ENCODE assay signal across 8 cellular contexts in the genomic region with DNA sequence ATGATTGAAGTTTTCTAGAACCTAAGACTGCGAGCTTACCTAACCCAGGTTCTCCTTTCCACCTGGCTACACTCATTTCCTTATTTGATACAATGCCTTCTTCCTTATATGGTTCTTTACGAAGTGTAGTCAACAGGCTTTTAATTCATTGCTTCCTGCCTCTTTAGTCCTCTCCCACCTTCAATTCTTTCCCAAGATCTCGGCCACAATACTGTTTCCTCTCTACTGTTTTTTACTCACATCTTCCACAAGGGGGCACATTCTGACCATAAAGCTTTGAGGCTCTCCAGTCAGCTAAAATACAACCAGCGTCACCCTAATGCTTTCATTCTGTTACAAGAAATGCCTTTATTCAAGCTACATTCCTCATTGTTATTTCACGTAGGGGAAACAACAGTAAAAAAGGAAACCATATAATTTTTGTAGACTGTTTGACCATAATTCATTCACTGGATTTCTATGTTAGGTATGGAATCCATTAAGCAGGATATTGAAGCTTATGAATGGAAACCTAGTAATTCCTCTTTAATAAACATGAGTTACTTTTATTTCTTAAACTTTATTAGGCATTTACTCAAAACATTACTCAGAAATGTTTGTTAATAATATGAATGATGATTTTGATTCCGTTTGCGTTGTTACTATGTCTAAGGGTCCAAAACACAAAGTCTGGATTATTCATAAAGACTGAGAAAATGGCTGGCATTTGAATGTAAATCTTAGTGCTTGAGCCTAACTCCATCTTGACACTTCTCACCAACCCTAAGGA. TPM values are rescaled to one million over a fixed set of nuclear protein-coding genes. Genes with fewer than 3 reads are reported as not detected.
A peak's percentile ranks its signal among the peaks of the same experiment; 100 is the strongest.
DNase-seq lines count a peak whose midpoint lies in the region; TF ChIP-seq lines count a peak whose summit lies in the region.

No MANE protein-coding gene starts in this region.

- POLR2A ChIA-PET in activated CD4-positive, alpha-beta T cell treated with anti-CD3 and anti-CD28 coated beads, Interleukin-2, amount 10 ng/mL, durations not matched to agents 7 days and 5 days (lab: Charles Lee) = interaction anchor here (0.5 kb wide), 1 partner anchor 10 kb away, joined by 3 read pairs; no protein-coding TSS in a partner anchor

- H3K36me3 ChIP-seq in HAP-1 (replicated peaks) (no peaks in the 10 kb centered on the region), KMS-11 (ENCODE audit: insufficient read depth) (no peaks in the 10 kb centered on the region), OCI-LY1 (ENCODE audit: insufficient read depth, low read length) (no peaks in the 10 kb centered on the region), tibial nerve (no peaks in the 10 kb centered on the region)

- TF ChIP-seq POLR2A in tibial nerve (IDR thresholded peaks at IDR 0.05) = no peak

- H4K20me1 ChIP-seq in KMS-11 (ENCODE audit: insufficient read depth) = no peaks in the 10 kb centered on the region
- no peaks in the 10 kb centered on the region for H4K20me1 ChIP-seq in OCI-LY1 (ENCODE audit: insufficient read depth, low read length)

- 32 to 33% methylated on average over 7 of the region's 7 CpGs for WGBS in tibial nerve, 2 donors

- H3K4me1 ChIP-seq in HAP-1 (no peaks in the 10 kb centered on the region), KMS-11 (ENCODE audit: low read depth, poor library complexity, severe bottlenecking) (no peaks in the 10 kb centered on the region), OCI-LY1 (ENCODE audit: insufficient read depth, low read length, severe bottlenecking) (no peaks in the 10 kb centered on the region), tibial nerve (peaks cover 0 to 5% (median 0%) of the 10 kb centered on the region in 4 donors)

- no peak overlapping the region for H3K4me3 Mint-ChIP-seq in activated CD4-positive, alpha-beta T cell treated with anti-CD3 and anti-CD28 coated beads, Interleukin-2, amount 10 ng/mL, durations not matched to agents 7 days and 5 days

- H3K27ac ChIP-seq in KMS-11 (no peak overlapping the region), OCI-LY1 (ENCODE audit: low read depth, low read length, poor library complexity, severe bottlenecking) (no peak overlapping the region), tibial nerve (peak overlapping the region in 2 of 4 donors; percentile 2 to 9)

- peak; percentile 41 for DNase-seq in activated CD4-positive, alpha-beta T cell treated with anti-CD3 and anti-CD28 coated beads, Interleukin-2, amount 10 ng/mL, durations not matched to agents 7 days and 5 days
- DNase-seq in activated CD4-positive, alpha-beta T cell treated with anti-CD3 and anti-CD28 coated beads, Interleukin-2, amount 50 U/mL, for 4 hours = no peak
- DNase-seq in HAP-1 (ENCODE audit: low spot score in 2 of 2) (peak; percentile 50 to 72), cardiac fibroblast (ENCODE audit: low read depth in 2 of 2) (peak; percentile 95 to 97), left kidney (ENCODE audit: low read depth, low spot score) (peak; percentile 94), tibial nerve (ENCODE audit: low spot score in 2 of 2) (peak in 1 of 2 donors; percentile 55)

- TF ChIP-seq EP300 in tibial nerve (IDR thresholded peaks at IDR 0.05) = peak in 1 of 2 donors; percentile 44

- H3K9me3 Mint-ChIP-seq in activated CD4-positive, alpha-beta T cell treated with anti-CD3 and anti-CD28 coated beads, Interleukin-2, amount 10 ng/mL, durations not matched to agents 7 days and 5 days = no peaks in the 10 kb centered on the region

- H3K9ac ChIP-seq in KMS-11 (no peak overlapping the region), OCI-LY1 (ENCODE audit: low read length) (no peak overlapping the region)

- H3K4me3 ChIP-seq in HAP-1 (no peak overlapping the region), KMS-11 (IDR thresholded peaks at IDR 0.05; ENCODE audit: insufficient read depth, low read depth, low read length) (no peak overlapping the region), OCI-LY1 (ENCODE audit: low read depth, low read length, poor library complexity, severe bottlenecking) (no peak overlapping the region), cardiac fibroblast (replicated peaks in 1 of 2; ENCODE audit: low read depth in 2 of 2, low read length in 2 of 2) (peak overlapping the region in 1 of 2 donors; percentile 52), tibial nerve (no peak overlapping the region)

- no peaks in the 10 kb centered on the region for H3F3A ChIP-seq in OCI-LY1 (ENCODE audit: insufficient read depth, low read length)

- H3K36me3 Mint-ChIP-seq in activated CD4-positive, alpha-beta T cell treated with anti-CD3 and anti-CD28 coated beads, Interleukin-2, amount 10 ng/mL, durations not matched to agents 7 days and 5 days (ENCODE audit: low read depth) = no peaks in the 10 kb centered on the region

- H3K79me2 ChIP-seq in KMS-11 (ENCODE audit: insufficient read depth, low read depth) = no peaks in the 10 kb centered on the region
- no peaks in the 10 kb centered on the region for H3K79me2 ChIP-seq in OCI-LY1 (ENCODE audit: insufficient read depth, low read length)

- peak overlapping the region; percentile 11 for H2AFZ ChIP-seq in KMS-11 (ENCODE audit: low read depth)
- H2AFZ ChIP-seq in OCI-LY1 (ENCODE audit: low read length) = no peak overlapping the region

- in situ Hi-C loops in HAP-1 (cut with MboI; ENCODE audit: low sequenced_read_pairs) = no loop called here

- peak overlapping the region; percentile 16; the same call in 1 of the 2 replicates for H3K4me2 ChIP-seq in KMS-11
- no peak overlapping the region for H3K4me2 ChIP-seq in OCI-LY1 (ENCODE audit: low read length)

- H3K4me1 Mint-ChIP-seq in activated CD4-positive, alpha-beta T cell treated with anti-CD3 and anti-CD28 coated beads, Interleukin-2, amount 10 ng/mL, durations not matched to agents 7 days and 5 days = no peaks in the 10 kb centered on the region

- H3K27me3 ChIP-seq in HAP-1 (ENCODE audit: low read depth) = no peaks in the 10 kb centered on the region
- no peaks in the 10 kb centered on the region for H3K27me3 ChIP-seq in KMS-11 (ENCODE audit: insufficient read depth, low read depth)
- no peaks in the 10 kb centered on the region for H3K27me3 ChIP-seq in OCI-LY1 (ENCODE audit: insufficient read depth, low read length)
- H3K27me3 ChIP-seq in tibial nerve = no peaks in the 10 kb centered on the region

- H3K9me3 ChIP-seq in HAP-1 (no peaks in the 10 kb centered on the region), OCI-LY1 (ENCODE audit: low read length) (no peaks in the 10 kb centered on the region), tibial nerve (no peaks in the 10 kb centered on the region)

- CTCF ChIA-PET in activated CD4-positive, alpha-beta T cell treated with anti-CD3 and anti-CD28 coated beads, Interleukin-2, amount 10 ng/mL, durations not matched to agents 7 days and 5 days (lab: Charles Lee) = interaction anchor here (0.7 to 3.8 kb wide), 5 partner anchors 10 to 74 kb away, joined by 3 to 21 read pairs (median 5); no protein-coding TSS in a partner anchor

- H3K27me3 Mint-ChIP-seq in activated CD4-positive, alpha-beta T cell treated with anti-CD3 and anti-CD28 coated beads, Interleukin-2, amount 10 ng/mL, durations not matched to agents 7 days and 5 days = peaks cover 10% of the 10 kb centered on the region

- no peaks in the 10 kb centered on the region for H3K9me2 ChIP-seq in OCI-LY1 (ENCODE audit: low read depth, low read length)

- peak; percentile 93 for TF ChIP-seq CTCF in KMS-11 (conservative IDR thresholded peaks at IDR 0.05; ENCODE audit: low read depth, low read length)
- peak; percentile 97 for TF ChIP-seq CTCF in OCI-LY1 (IDR thresholded peaks at IDR 0.05; ENCODE audit: low read length)
- peak; percentile 72 for TF ChIP-seq CTCF in cardiac fibroblast (IDR thresholded peaks at IDR 0.05; ENCODE audit: low read depth, low read length)
- peak; percentile 51 to 82 (median 67) for TF ChIP-seq CTCF in tibial nerve (IDR thresholded peaks at IDR 0.05)

- no peak overlapping the region for H3K27ac Mint-ChIP-seq in activated CD4-positive, alpha-beta T cell treated with anti-CD3 and anti-CD28 coated beads, Interleukin-2, amount 10 ng/mL, durations not matched to agents 7 days and 5 days

RNA-seq across cellular contexts. Expression of a gene that starts 29.5 kb away (rescaled TPM):
- total RNA-seq in activated CD4-positive, alpha-beta T cell treated with anti-CD3 and anti-CD28 coated beads, Interleukin-2, amount 10 ng/mL, durations not matched to agents 7 days and 5 days = not detected
- total RNA-seq in tibial nerve = 1 to 10 TPM in 2 of 4 donors, under 1 TPM in 2; 0.30 to 6.1 (median 0.76) TPM

Comparison
In these comparisons a context has a peak if more than half of its experiments do, and no peak if none do; other contexts are left out.
1. DNase-seq: peak in activated CD4-positive, alpha-beta T cell treated with anti-CD3 and anti-CD28 coated beads, Interleukin-2, amount 10 ng/mL, durations not matched to agents 7 days and 5 days (single experiment), HAP-1 (2 of 2), cardiac fibroblast (2 of 2) and left kidney (single experiment); none in activated CD4-positive, alpha-beta T cell treated with anti-CD3 and anti-CD28 coated beads, Interleukin-2, amount 50 U/mL, for 4 hours (0 of 2).
2. Peak in every context shown above with its lines, with median percentiles within 50 percentile points of each other: CTCF ChIP-seq.